In the genomic region with DNA sequence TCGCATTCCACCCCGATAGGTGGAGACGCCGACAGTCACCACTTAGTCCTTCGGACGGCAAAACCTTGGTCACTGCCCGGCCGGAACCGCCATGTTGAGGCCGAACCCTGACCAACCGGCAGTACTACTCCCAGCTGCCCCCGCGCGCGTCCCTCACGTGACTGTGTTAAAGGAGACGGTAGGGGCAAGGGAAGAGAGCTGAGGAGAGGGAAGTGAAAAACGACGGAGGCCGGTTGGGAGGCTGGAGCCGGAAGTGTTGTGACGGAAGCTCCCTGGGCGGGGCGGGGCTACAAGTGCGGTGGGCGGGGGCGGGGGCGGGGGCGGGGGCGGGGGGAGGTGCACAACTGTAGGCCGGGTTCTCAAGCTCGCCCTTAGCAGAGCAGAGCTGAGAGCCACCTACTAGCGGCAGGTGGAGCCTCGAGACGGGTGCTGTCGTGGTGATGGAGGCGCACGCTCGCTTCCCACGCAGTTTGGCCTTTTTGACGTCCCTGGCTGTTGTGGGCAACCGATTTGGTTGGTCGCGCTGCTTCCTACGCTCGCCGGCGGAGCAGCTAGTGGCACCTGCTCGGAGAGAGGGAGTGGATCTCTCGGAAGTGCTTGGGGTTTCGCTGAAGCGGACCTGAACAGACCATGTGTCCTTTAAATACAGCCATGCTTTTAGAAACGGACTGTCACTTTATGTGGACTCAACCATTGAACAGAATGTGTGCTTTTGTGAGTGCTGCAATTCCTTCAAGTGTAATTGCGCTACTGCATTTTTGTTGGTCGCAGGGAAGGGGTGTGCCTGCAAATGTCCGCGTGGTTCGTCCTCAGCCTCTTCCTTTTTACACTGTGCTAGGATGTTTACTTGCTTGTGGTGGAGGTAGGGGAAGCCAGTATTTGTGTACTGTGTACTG, we compare ENCODE assay signal across 8 cellular contexts. TPM values are rescaled to one million over a fixed set of nuclear protein-coding genes. Genes with fewer than 3 reads are reported as not detected.
DNase-seq lines count a peak whose midpoint lies in the region; ATAC-seq and TF ChIP-seq lines count a peak whose summit lies in the region.

A gene with protein sequence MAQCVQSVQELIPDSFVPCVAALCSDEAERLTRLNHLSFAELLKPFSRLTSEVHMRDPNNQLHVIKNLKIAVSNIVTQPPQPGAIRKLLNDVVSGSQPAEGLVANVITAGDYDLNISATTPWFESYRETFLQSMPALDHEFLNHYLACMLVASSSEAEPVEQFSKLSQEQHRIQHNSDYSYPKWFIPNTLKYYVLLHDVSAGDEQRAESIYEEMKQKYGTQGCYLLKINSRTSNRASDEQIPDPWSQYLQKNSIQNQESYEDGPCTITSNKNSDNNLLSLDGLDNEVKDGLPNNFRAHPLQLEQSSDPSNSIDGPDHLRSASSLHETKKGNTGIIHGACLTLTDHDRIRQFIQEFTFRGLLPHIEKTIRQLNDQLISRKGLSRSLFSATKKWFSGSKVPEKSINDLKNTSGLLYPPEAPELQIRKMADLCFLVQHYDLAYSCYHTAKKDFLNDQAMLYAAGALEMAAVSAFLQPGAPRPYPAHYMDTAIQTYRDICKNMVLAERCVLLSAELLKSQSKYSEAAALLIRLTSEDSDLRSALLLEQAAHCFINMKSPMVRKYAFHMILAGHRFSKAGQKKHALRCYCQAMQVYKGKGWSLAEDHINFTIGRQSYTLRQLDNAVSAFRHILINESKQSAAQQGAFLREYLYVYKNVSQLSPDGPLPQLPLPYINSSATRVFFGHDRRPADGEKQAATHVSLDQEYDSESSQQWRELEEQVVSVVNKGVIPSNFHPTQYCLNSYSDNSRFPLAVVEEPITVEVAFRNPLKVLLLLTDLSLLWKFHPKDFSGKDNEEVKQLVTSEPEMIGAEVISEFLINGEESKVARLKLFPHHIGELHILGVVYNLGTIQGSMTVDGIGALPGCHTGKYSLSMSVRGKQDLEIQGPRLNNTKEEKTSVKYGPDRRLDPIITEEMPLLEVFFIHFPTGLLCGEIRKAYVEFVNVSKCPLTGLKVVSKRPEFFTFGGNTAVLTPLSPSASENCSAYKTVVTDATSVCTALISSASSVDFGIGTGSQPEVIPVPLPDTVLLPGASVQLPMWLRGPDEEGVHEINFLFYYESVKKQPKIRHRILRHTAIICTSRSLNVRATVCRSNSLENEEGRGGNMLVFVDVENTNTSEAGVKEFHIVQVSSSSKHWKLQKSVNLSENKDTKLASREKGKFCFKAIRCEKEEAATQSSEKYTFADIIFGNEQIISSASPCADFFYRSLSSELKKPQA (N-terminal part only) (minus strand): TSS at position 130 of the 896 bp plus-strand sequence. CDS start 364 bp downstream, outside the sequence.

- H2AFZ ChIP-seq in mesenchymal stem cell (ENCODE audit: low read depth, low read length), result peak within 1 kb of the TSS; percentile 49

- TF ChIP-seq CTCF in GM20000 (IDR thresholded peaks at IDR 0.05; ENCODE audit: extremely low read depth, missing control alignments), result peak; percentile 18

- peak; percentile 99 for DNase-seq in COR-L47 (lab: John Stamatoyannopoulos, UW)
- peak; percentile 97 for DNase-seq in GM20000 (ENCODE audit: low spot score)
- DNase-seq in HT-29 (ENCODE audit: low spot score), result peak; percentile 94
- peak; percentile 98 to 99 for DNase-seq in NOMO-1 (lab: John Stamatoyannopoulos, UW; ENCODE audit: unreplicated experiment in 2 of 2)
- DNase-seq in activated CD8-positive, alpha-beta memory T cell treated with anti-CD3 and anti-CD28 coated beads for 4 hours (ENCODE audit: low read depth in 2 of 2), result peak; percentile 78 to 82
- peak; percentile 85 to 89 (median 85) for DNase-seq in effector memory CD8-positive, alpha-beta T cell
- DNase-seq in mesenchymal stem cell, result peak; percentile 99
- DNase-seq in stimulated activated CD8-positive, alpha-beta memory T cell treated with anti-CD3 and anti-CD28 coated beads, Interleukin-12 subunit alpha, Interleukin-12 subunit beta, amount 100 ng/mL, for 4 hours (ENCODE audit: low read depth), result peak; percentile 81

- H4K8ac ChIP-seq in mesenchymal stem cell (ENCODE audit: low read length), result peak within 1 kb of the TSS; percentile 96

- H3K36me3 Mint-ChIP-seq in effector memory CD8-positive, alpha-beta T cell (ENCODE audit: insufficient read depth), result peaks cover 17% of the 10 kb centered on the region

- peak within 1 kb of the TSS; percentile 96 to 99 for H3K27ac Mint-ChIP-seq in effector memory CD8-positive, alpha-beta T cell

- H3K4ac ChIP-seq in mesenchymal stem cell (ENCODE audit: low read depth in 1 of 2, low read length in 2 of 2), result peak within 1 kb of the TSS; percentile 91 to 99

- H2BK15ac ChIP-seq in mesenchymal stem cell (ENCODE audit: low read depth, poor library complexity, severe bottlenecking), result peak within 1 kb of the TSS; percentile 26

- H2AK5ac ChIP-seq in mesenchymal stem cell (ENCODE audit: low read length, severe bottlenecking), result no peak within 1 kb of the TSS

- H3K79me1 ChIP-seq in mesenchymal stem cell (replicated peaks; ENCODE audit: low read length, poor library complexity, severe bottlenecking), result no peaks in the 10 kb centered on the region

- peak within 1 kb of the TSS; percentile 67 for H2BK5ac ChIP-seq in mesenchymal stem cell (ENCODE audit: low read depth, low read length, poor library complexity, severe bottlenecking)

- peak within 1 kb of the TSS; percentile 96 to 98 for H3K4me3 ChIP-seq in mesenchymal stem cell (ENCODE audit: insufficient read depth in 1 of 2, low read depth in 1 of 2, low read length in 2 of 2)

- H3K9me3 ChIP-seq in mesenchymal stem cell (ENCODE audit: control insufficient read depth, low read length), result no peaks in the 10 kb centered on the region

- H3K14ac ChIP-seq in mesenchymal stem cell (ENCODE audit: low read length in 2 of 2), result peak within 1 kb of the TSS in 1 of 2 experiments; percentile 95

- H3K27me3 Mint-ChIP-seq in effector memory CD8-positive, alpha-beta T cell, result no peaks in the 10 kb centered on the region

- no peaks in the 10 kb centered on the region for H3K27me3 ChIP-seq in mesenchymal stem cell (ENCODE audit: control insufficient read depth in 1 of 2, insufficient read depth in 1 of 2, low read length in 2 of 2)

- peak within 1 kb of the TSS; percentile 94 for H3K27ac ChIP-seq in mesenchymal stem cell (ENCODE audit: low read length, poor library complexity, severe bottlenecking)

- peak within 1 kb of the TSS; percentile 52 to 77 for H2BK12ac ChIP-seq in mesenchymal stem cell (ENCODE audit: low read length in 2 of 2)

- peak within 1 kb of the TSS; percentile 88 for H2BK120ac ChIP-seq in mesenchymal stem cell (ENCODE audit: low read depth, low read length)

- H3K9ac ChIP-seq in mesenchymal stem cell (ENCODE audit: low read length), result peak within 1 kb of the TSS; percentile 99

- H3K4me2 ChIP-seq in mesenchymal stem cell (ENCODE audit: low read length, poor library complexity, severe bottlenecking), result peak within 1 kb of the TSS; percentile 74

- H4K91ac ChIP-seq in mesenchymal stem cell (ENCODE audit: low read length), result peak within 1 kb of the TSS; percentile 85

- H3K4me1 ChIP-seq in mesenchymal stem cell (ENCODE audit: control insufficient read depth, insufficient read depth, low read depth, low read length), result peaks cover 7% of the 10 kb centered on the region

- H3K4me3 Mint-ChIP-seq in effector memory CD8-positive, alpha-beta T cell, result peak within 1 kb of the TSS; percentile 92 to 99

- H3K18ac ChIP-seq in mesenchymal stem cell (ENCODE audit: low read depth in 1 of 2, low read length in 2 of 2), result peak within 1 kb of the TSS; percentile 91 to 93

- peak; percentile 83 for ATAC-seq in effector memory CD8-positive, alpha-beta T cell (replicated peaks)

- under 1% methylated on average over 39 of the region's 58 CpGs for WGBS in mesenchymal stem cell

- H3K4me1 Mint-ChIP-seq in effector memory CD8-positive, alpha-beta T cell (ENCODE audit: low read depth in 2 of 2), result peaks cover 28 to 43% of the 10 kb centered on the region in 2 donors

- H3K9me3 Mint-ChIP-seq in effector memory CD8-positive, alpha-beta T cell, result no peaks in the 10 kb centered on the region

- H3K36me3 ChIP-seq in mesenchymal stem cell (ENCODE audit: control insufficient read depth in 1 of 2, insufficient read depth in 2 of 2, low read depth in 1 of 2, low read length in 2 of 2), result peaks cover 0 to 2% of the 10 kb centered on the region in 2 experiments

- H3K23ac ChIP-seq in mesenchymal stem cell (ENCODE audit: low read length in 2 of 2), result peak within 1 kb of the TSS in 1 of 2 experiments; percentile 96

RNA-seq across cellular contexts. Expression of the gene that starts here (rescaled TPM):
- total RNA-seq in HT-29 (2014; rRNA removed; shearing (Covaris generic)), result 27.7 and 28.0 TPM in 2 replicates
- 18.1 TPM for polyA plus RNA-seq in mesenchymal stem cell (2013, experiment 1 of 2)
- polyA plus RNA-seq in mesenchymal stem cell (2013, experiment 2 of 2), result 15.8 TPM

Comparison
In these comparisons a context has a peak if more than half of its experiments do, and no peak if none do; other contexts are left out.
1. Peak in every context shown above with its lines: DNase-seq, ATAC-seq, H3K4me3 ChIP-seq and H3K27ac ChIP-seq.